In the genomic region with DNA sequence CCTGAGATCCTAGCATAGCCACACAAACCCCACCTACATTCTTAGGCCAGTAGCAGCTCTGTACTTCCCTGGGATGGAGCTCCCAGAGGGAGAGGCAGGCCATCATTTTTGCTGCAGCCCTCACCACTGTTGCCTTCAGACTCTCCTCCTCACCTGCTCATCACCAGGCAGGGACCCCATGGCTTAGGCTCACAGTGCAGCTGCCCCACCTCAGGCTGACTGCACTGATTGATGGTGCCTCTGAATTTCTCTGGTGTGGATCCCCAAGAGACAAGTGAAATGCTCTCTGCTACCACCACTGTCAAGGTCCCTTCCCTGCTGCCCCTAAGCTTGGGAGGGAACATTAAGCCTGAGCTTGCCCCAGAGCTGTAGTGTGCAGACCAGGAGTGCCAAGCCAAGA, we compare ENCODE assay signal across 16 cellular contexts.
"Had no signal": no experiment of that assay in that cellular context is flagged by ENCODE, and none has a peak within 500 bp of the region (broad histone marks: within the 10 kb centered on the region; RNA-seq: fewer than 3 reads in every experiment).

No MANE protein-coding gene starts in this region.

- ATAC-seq: foreskin keratinocyte, heart right ventricle, left cardiac atrium, left lung, left ventricle myocardium superior, lower lobe of right lung had no signal

- H3K27ac ChIP-seq: coronary artery, dorsolateral prefrontal cortex, esophagus muscularis mucosa, foreskin keratinocyte, heart right ventricle, left lung, lower lobe of right lung had no signal

- H3K4me3 ChIP-seq: coronary artery, dorsolateral prefrontal cortex, esophagus muscularis mucosa, heart right ventricle, left lung, lower lobe of right lung had no signal

- H3K27me3 ChIP-seq: dorsolateral prefrontal cortex, esophagus muscularis mucosa, foreskin keratinocyte, heart right ventricle, left lung had no signal

- H3K4me3 Mint-ChIP-seq: immature natural killer cell, mesothelial cell of epicardium had no signal

- H3K4me1 ChIP-seq: esophagus muscularis mucosa, foreskin keratinocyte, heart right ventricle, left lung, lower lobe of right lung had no signal

- H3K36me3 ChIP-seq: esophagus muscularis mucosa, heart right ventricle, left lung, lower lobe of right lung had no signal

- H3K27ac Mint-ChIP-seq: immature natural killer cell, mesothelial cell of epicardium had no signal

- H3K4me1 Mint-ChIP-seq: immature natural killer cell, mesothelial cell of epicardium had no signal

- DNase-seq: dermis blood vessel endothelial cell; dorsolateral prefrontal cortex; effector CD4-positive, alpha-beta T cell; effector memory CD4-positive, alpha-beta T cell; foreskin keratinocyte; heart right ventricle; hypothalamus; immature natural killer cell; left cardiac atrium; left lung; left ventricle myocardium superior; lower lobe of right lung; mesenchymal stem cell had no signal
